13 cellular contexts compared by ENCODE assay signal in genomic region chr11:2443406-2443805, GRCh38. TPM values are rescaled to one million over a fixed set of nuclear protein-coding genes. Genes with fewer than 3 reads are reported as not detected.
DNase-seq lines count a peak whose midpoint lies in the region; ATAC-seq and TF ChIP-seq lines count a peak whose summit lies in the region.
"Had no signal": no experiment of that assay in that cellular context is flagged by ENCODE, and none has a peak within 500 bp of the region (broad histone marks: within the 10 kb centered on the region; RNA-seq: fewer than 3 reads in every experiment).

No MANE protein-coding gene starts in this region.

- H3K9me3 ChIP-seq in Peyer's patch, result no peaks in the 10 kb centered on the region

- H3K36me3 Mint-ChIP-seq in activated T-cell treated with anti-CD3 and anti-CD28 coated beads, Interleukin-2, amount 50 U/mL, for 4 hours (ENCODE audit: insufficient read depth), result no peaks in the 10 kb centered on the region
- H3K36me3 Mint-ChIP-seq in progenitor cell of endocrine pancreas (ENCODE audit: insufficient read depth), result no peaks in the 10 kb centered on the region

- no peak for TF ChIP-seq POLR2A in Peyer's patch (IDR thresholded peaks at IDR 0.05)

- DNase-seq in activated T-cell treated with anti-CD3 and anti-CD28 coated beads, Interleukin-2, amount 50 U/mL, for 4 hours, result no peak
- no peak for DNase-seq in activated T-cell treated with anti-CD3 and anti-CD28 coated beads for 4 hours
- peak in 1 of 3 donors; percentile 57 for DNase-seq in Peyer's patch
- DNase-seq in iPS-NIHi11 (ENCODE audit: low spot score), result peak; percentile 6
- DNase-seq in progenitor cell of endocrine pancreas (ENCODE audit: low spot score, unreplicated experiment), result no peak
- no peak for DNase-seq in NCI-H1930 (lab: John Stamatoyannopoulos, UW)
- DNase-seq in H7, result no peak
- DNase-seq: activated CD4-positive, alpha-beta T cell treated with anti-CD3 and anti-CD28 coated beads for 4 hours; GDM1; MV-4-11; NCI-H2171 treated with DMSO at 0.1 percent for 48 hours had no signal

- H3K27me3 Mint-ChIP-seq in activated T-cell treated with anti-CD3 and anti-CD28 coated beads, Interleukin-2, amount 50 U/mL, for 4 hours (ENCODE audit: low read depth), result no peaks in the 10 kb centered on the region
- H3K27me3 Mint-ChIP-seq in progenitor cell of endocrine pancreas, result peaks cover 70% of the 10 kb centered on the region

- H3K27me3 ChIP-seq in Peyer's patch (no peaks in the 10 kb centered on the region), H7 (ENCODE audit: control insufficient read depth, insufficient read depth, low read length) (peaks cover 45% of the 10 kb centered on the region)

- no peak overlapping the region for H3K27ac Mint-ChIP-seq in progenitor cell of endocrine pancreas

- H3K4me3 Mint-ChIP-seq in activated T-cell treated with anti-CD3 and anti-CD28 coated beads, Interleukin-2, amount 50 U/mL, for 4 hours, result peak overlapping the region; percentile 22
- H3K4me3 Mint-ChIP-seq in progenitor cell of endocrine pancreas (ENCODE audit: low read depth), result peak overlapping the region; percentile 47

- peak overlapping the region in 3 of 4 donors; percentile 75 to 91 (median 78) for H3K27ac ChIP-seq in Peyer's patch

- H3K9me3 Mint-ChIP-seq in activated T-cell treated with anti-CD3 and anti-CD28 coated beads, Interleukin-2, amount 50 U/mL, for 4 hours, result no peaks in the 10 kb centered on the region
- H3K9me3 Mint-ChIP-seq in progenitor cell of endocrine pancreas (ENCODE audit: low read depth), result peaks cover 3% of the 10 kb centered on the region

- peaks cover 30% of the 10 kb centered on the region for H3K4me1 Mint-ChIP-seq in activated T-cell treated with anti-CD3 and anti-CD28 coated beads, Interleukin-2, amount 50 U/mL, for 4 hours (ENCODE audit: low read depth)
- peaks cover 2% of the 10 kb centered on the region for H3K4me1 Mint-ChIP-seq in progenitor cell of endocrine pancreas (ENCODE audit: low read depth)

- H3K36me3 ChIP-seq in Peyer's patch (no peaks in the 10 kb centered on the region), H7 (replicated peaks; ENCODE audit: control insufficient read depth, insufficient read depth, low read length) (no peaks in the 10 kb centered on the region)

- peaks cover 4 to 45% (median 24%) of the 10 kb centered on the region in 4 donors for H3K4me1 ChIP-seq in Peyer's patch

- TF ChIP-seq CTCF in Peyer's patch (IDR thresholded peaks at IDR 0.05) (no peak), progenitor cell of endocrine pancreas (IDR thresholded peaks at IDR 0.05; ENCODE audit: unreplicated experiment) (no peak)

- no peak for ATAC-seq in activated T-cell treated with anti-CD3 and anti-CD28 coated beads, Interleukin-2, amount 50 U/mL, for 4 hours
- ATAC-seq in HG03460 (IDR thresholded peaks at IDR 0.05; ENCODE audit: unreplicated experiment), result no peak

- peak overlapping the region in 3 of 4 donors; percentile 54 to 83 (median 82) for H3K4me3 ChIP-seq in Peyer's patch
- H3K4me3 ChIP-seq in H7 (ENCODE audit: insufficient read depth, low read depth, low read length), result no peak overlapping the region

RNA-seq across cellular contexts. Expression of gene TRPM5, which starts 0.9 kb away (rescaled TPM):
- not detected for total RNA-seq in activated T-cell treated with anti-CD3 and anti-CD28 coated beads, Interleukin-2, amount 50 U/mL, for 4 hours
- total RNA-seq in Peyer's patch (10 to 100 TPM in 3 of 4 donors, 1 to 10 TPM in 1; 8.1 to 24.2 (median 16.3) TPM), progenitor cell of endocrine pancreas (0.46 and 0.84 TPM in 2 replicates)
- not detected in 2 replicates for total RNA-seq in H7 (2014; rRNA removed; shearing (Covaris generic))
- total RNA-seq: T-helper 1 cell treated with Interleukin-12 subunit alpha and Interleukin-12 subunit beta and Interleukin-4 antibody, amounts not matched to agents 30 ng/mL and 1 ng/mL, for 36 hours had no signal

RNA-seq across cellular contexts. Expression of gene KCNQ1, which starts 1.4 kb away (rescaled TPM):
- total RNA-seq in activated T-cell treated with anti-CD3 and anti-CD28 coated beads, Interleukin-2, amount 50 U/mL, for 4 hours, result 1 to 10 TPM; 2.3 to 3.0 (median 2.8) TPM
- 10 to 100 TPM; 50.6 to 66.4 (median 54.2) TPM for total RNA-seq in Peyer's patch
- total RNA-seq in progenitor cell of endocrine pancreas, result 3.1 and 3.3 TPM in 2 replicates
- 0.18 and 0.48 TPM in 2 replicates for total RNA-seq in H7 (2014; rRNA removed; shearing (Covaris generic))

RNA-seq across cellular contexts. Expression of gene TSSC4, which starts 42.9 kb away (rescaled TPM):
- total RNA-seq in activated T-cell treated with anti-CD3 and anti-CD28 coated beads, Interleukin-2, amount 50 U/mL, for 4 hours, result 100 to 1,000 TPM; 119 to 127 (median 122) TPM
- 10 to 100 TPM; 16.5 to 40.2 (median 34.1) TPM for total RNA-seq in Peyer's patch
- 50.2 and 54.5 TPM in 2 replicates for total RNA-seq in progenitor cell of endocrine pancreas
- total RNA-seq in H7 (2014; rRNA removed; shearing (Covaris generic)), result 60.5 and 62.5 TPM in 2 replicates

Comparison
In these comparisons a context has a peak if more than half of its experiments do, and no peak if none do; other contexts are left out.
1. RNA of gene KCNQ1, which starts 1.4 kb away (total RNA-seq): 50.6 to 66.4 TPM in Peyer's patch; 3.1 to 3.3 TPM in progenitor cell of endocrine pancreas, 2.3 to 3.0 TPM in activated T-cell treated with anti-CD3 and anti-CD28 coated beads, Interleukin-2, amount 50 U/mL, for 4 hours and 0.18 to 0.48 TPM in H7; every median in the first group is over 10 times any median in the second.